In the genomic region with DNA sequence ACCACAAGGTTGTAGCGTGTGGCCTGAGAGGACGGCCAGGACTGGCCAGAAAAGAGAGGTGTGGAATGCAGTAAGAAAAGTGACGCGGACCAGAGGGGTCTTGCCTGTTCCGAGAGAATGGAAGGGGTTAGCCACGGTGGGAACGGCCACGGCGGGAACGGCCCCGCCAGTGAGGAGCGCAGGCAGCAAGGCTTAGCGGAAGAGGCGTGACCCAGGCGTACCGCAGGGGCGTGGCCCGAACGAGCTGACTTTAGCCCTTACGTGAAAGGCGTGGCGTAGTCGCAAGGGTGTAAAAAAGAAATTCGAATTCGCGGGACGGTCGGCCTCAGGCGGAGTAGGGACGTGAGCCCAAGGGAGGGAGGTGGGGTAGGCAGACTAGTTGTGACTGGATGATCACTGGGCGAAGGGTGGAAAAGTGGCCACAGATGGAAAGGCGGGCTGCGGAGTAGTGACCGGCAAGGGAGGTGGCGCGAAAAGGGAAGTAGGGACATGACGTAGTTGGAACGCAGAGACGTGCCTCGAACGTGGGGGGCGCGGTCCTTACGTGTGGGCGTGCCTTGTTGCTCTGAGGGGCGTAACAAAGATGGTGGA, we compare ENCODE assay signal across 8 cellular contexts. TPM values are rescaled to one million over a fixed set of nuclear protein-coding genes. Genes with fewer than 3 reads are reported as not detected.
A peak's percentile ranks its signal among the peaks of the same experiment; 100 is the strongest.
DNase-seq lines count a peak whose midpoint lies in the region; ATAC-seq, FAIRE-seq and TF ChIP-seq lines count a peak whose summit lies in the region.

No MANE protein-coding gene starts in this region.

- H3K9ac ChIP-seq in SU-DHL-6 (ENCODE audit: low read length) = peak overlapping the region; percentile 87

- H3K79me2 ChIP-seq in SU-DHL-6 (ENCODE audit: insufficient read depth, low read length) = peaks cover 38% of the 10 kb centered on the region

- TF ChIP-seq CTCF in SU-DHL-6 (IDR thresholded peaks at IDR 0.05; ENCODE audit: insufficient read depth, low read length, poor library complexity, severe bottlenecking) = no peak
- TF ChIP-seq CTCF in left ventricle myocardium inferior (IDR thresholded peaks at IDR 0.05; ENCODE audit: borderline replicate concordance) = no peak
- no peak for TF ChIP-seq CTCF in progenitor cell of endocrine pancreas (IDR thresholded peaks at IDR 0.05; ENCODE audit: unreplicated experiment)

- DNase-seq in GM12892 (ENCODE audit: insufficient read length) (peak; percentile 65), NCI-H1417 treated with DMSO at 0.1 percent for 48 hours (lab: John Stamatoyannopoulos, UW) (peak; percentile 99), amniotic epithelial cell (ENCODE audit: low read depth) (peak; percentile 83), left ventricle myocardium inferior (peak; percentile 72), progenitor cell of endocrine pancreas (ENCODE audit: low spot score, unreplicated experiment) (peak; percentile 60), ureter (ENCODE audit: low spot score) (peak; percentile 94)

- H4K20me1 ChIP-seq in SU-DHL-6 (ENCODE audit: low read depth, low read length) = no peaks in the 10 kb centered on the region

- peaks cover 3% of the 10 kb centered on the region for H3K9me3 Mint-ChIP-seq in progenitor cell of endocrine pancreas (ENCODE audit: low read depth)

- H3K4me2 ChIP-seq in SU-DHL-6 (ENCODE audit: low read depth, low read length, poor library complexity, severe bottlenecking) = peak overlapping the region; percentile 96

- intact Hi-C loops in left ventricle myocardium inferior (cut with micrococcal nuclease) = no loop called here

- no peaks in the 10 kb centered on the region for H3K9me2 ChIP-seq in SU-DHL-6 (replicated peaks; ENCODE audit: insufficient read depth, low read length)

- no peak overlapping the region for H3K27ac Mint-ChIP-seq in progenitor cell of endocrine pancreas

- peak; percentile 82 for ATAC-seq in HG02798 (IDR thresholded peaks at IDR 0.05; ENCODE audit: poor library complexity, unreplicated experiment)

- no peaks in the 10 kb centered on the region; the same call in 1 of the 2 replicates for H3F3A ChIP-seq in SU-DHL-6 (ENCODE audit: insufficient read depth)

- no peaks in the 10 kb centered on the region for H3K27me3 ChIP-seq in SU-DHL-6 (ENCODE audit: low read length)
- no peaks in the 10 kb centered on the region for H3K27me3 ChIP-seq in left ventricle myocardium inferior (ENCODE audit: low read depth)

- peak; percentile 100 for FAIRE-seq in GM12892 (lab: Jason Lieb, UNC)

- peak overlapping the region; percentile 93 for H2AFZ ChIP-seq in SU-DHL-6 (ENCODE audit: low read depth, low read length, severe bottlenecking)

- peaks cover 21% of the 10 kb centered on the region for H3K4me1 Mint-ChIP-seq in progenitor cell of endocrine pancreas (ENCODE audit: low read depth)

- no peak overlapping the region for H3K4me3 Mint-ChIP-seq in progenitor cell of endocrine pancreas (ENCODE audit: low read depth)

- H3K4me3 ChIP-seq in SU-DHL-6 (ENCODE audit: insufficient read depth, low read length, poor library complexity, severe bottlenecking) (peak overlapping the region; percentile 89), left ventricle myocardium inferior (peak overlapping the region; percentile 82)

- no peaks in the 10 kb centered on the region for H3K27me3 Mint-ChIP-seq in progenitor cell of endocrine pancreas

- H3K36me3 Mint-ChIP-seq in progenitor cell of endocrine pancreas (ENCODE audit: insufficient read depth) = peaks cover 3% of the 10 kb centered on the region

- H3K36me3 ChIP-seq in SU-DHL-6 (ENCODE audit: low read length) = no peaks in the 10 kb centered on the region
- H3K36me3 ChIP-seq in left ventricle myocardium inferior = no peaks in the 10 kb centered on the region

- H3K9me3 ChIP-seq in SU-DHL-6 (ENCODE audit: insufficient read depth, low read length) (no peaks in the 10 kb centered on the region), left ventricle myocardium inferior (replicated peaks) (no peaks in the 10 kb centered on the region)

- H3K27ac ChIP-seq in SU-DHL-6 (ENCODE audit: low read depth, low read length) (peak overlapping the region; percentile 88), left ventricle myocardium inferior (replicated peaks) (peak overlapping the region; percentile 97)

- H3K4me1 ChIP-seq in left ventricle myocardium inferior = peaks cover 29% of the 10 kb centered on the region

- TF ChIP-seq POLR2A in GM12892 (IDR thresholded peaks at IDR 0.05; ENCODE audit: low read depth, low read length) = peak; percentile 73

RNA-seq across cellular contexts. Expression of a gene that starts 10.4 kb away (rescaled TPM):
- 0.21 TPM for polyA plus RNA-seq in GM12892 (2012; ENCODE audit: missing spikeins)
- 0.66 TPM for total RNA-seq in left ventricle myocardium inferior
- total RNA-seq in progenitor cell of endocrine pancreas = 2.1 and 2.5 TPM in 2 replicates
- 2.2 TPM for total RNA-seq in ureter

Comparison
In these comparisons a context has a peak if more than half of its experiments do, and no peak if none do; other contexts are left out.
1. Peak in every context shown above with its lines: DNase-seq, ATAC-seq, H3K4me3 ChIP-seq and H3K27ac ChIP-seq.